12 cellular contexts compared by ENCODE assay signal in the genomic region with DNA sequence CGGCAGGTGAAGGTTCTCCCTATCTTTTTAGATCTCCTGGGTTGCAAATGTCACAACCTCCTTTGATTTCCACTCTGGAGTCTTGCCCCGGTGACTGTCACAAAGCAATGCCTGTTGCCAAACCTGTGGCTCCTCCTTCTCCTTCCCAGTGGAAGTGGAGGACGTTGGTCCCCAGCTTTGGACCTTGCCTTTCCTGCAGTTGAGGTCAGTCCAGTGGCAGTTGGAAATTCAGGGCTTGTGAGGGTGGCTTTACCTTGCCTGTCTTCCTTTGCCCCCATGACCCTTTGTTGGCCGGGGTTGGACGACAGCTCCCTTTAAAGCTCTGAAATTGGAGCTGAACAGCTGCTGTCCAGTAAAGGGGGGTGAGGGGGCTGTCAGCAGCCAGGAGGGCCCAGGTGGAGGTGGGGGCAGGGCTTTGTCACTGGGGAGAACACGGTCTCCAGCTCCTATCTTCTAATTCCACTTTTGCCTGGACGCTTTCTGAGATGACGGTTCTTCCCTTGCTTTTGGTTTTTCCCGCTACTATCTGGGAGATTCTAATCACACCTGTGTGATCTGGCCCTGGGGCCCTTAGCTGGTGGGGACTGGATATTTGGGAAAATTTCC. TPM values are rescaled to one million over a fixed set of nuclear protein-coding genes. Genes with fewer than 3 reads are reported as not detected.
DNase-seq lines count a peak whose midpoint lies in the region; ATAC-seq and TF ChIP-seq lines count a peak whose summit lies in the region.
"Had no signal": no experiment of that assay in that cellular context is flagged by ENCODE, and none has a peak within 500 bp of the region (broad histone marks: within the 10 kb centered on the region; RNA-seq: fewer than 3 reads in every experiment).

No MANE protein-coding gene starts in this region.

- peaks cover 29 to 56% (median 47%) of the 10 kb centered on the region in 5 donors for H3K27me3 Mint-ChIP-seq in naive thymus-derived CD4-positive, alpha-beta T cell
- peaks cover 33% of the 10 kb centered on the region for H3K27me3 Mint-ChIP-seq in activated T-helper 2 cell treated with anti-CD3 and anti-CD28 coated beads, Interferon-gamma antibody, Interleukin-2, Interleukin-4, amounts not matched to agents 10 μg/mL and 5 μg/mL and 100 μg/mL, durations not matched to agents 14 hours and 24 hours and 36 hours (ENCODE audit: low read depth)

- no peak overlapping the region for H2AK5ac ChIP-seq in neuronal stem cell (ENCODE audit: low read depth, low read length)

- peak overlapping the region; percentile 70 for H3K9ac ChIP-seq in NT2/D1 (ENCODE audit: insufficient read length, low read depth)
- no peak overlapping the region for H3K9ac ChIP-seq in neuronal stem cell (ENCODE audit: low read depth, low read length, poor library complexity)
- H3K9ac ChIP-seq in PC-3 (ENCODE audit: low read length): no peak overlapping the region

- no peak overlapping the region for H4K91ac ChIP-seq in neuronal stem cell (ENCODE audit: low read depth, low read length, poor library complexity)

- H3K14ac ChIP-seq in neuronal stem cell (ENCODE audit: low read length): no peak overlapping the region

- H3F3A ChIP-seq in PC-3 (ENCODE audit: low read length, unreplicated experiment): no peaks in the 10 kb centered on the region

- no peak overlapping the region for H3K23ac ChIP-seq in neuronal stem cell (ENCODE audit: low read depth, low read length, poor library complexity)

- no peak overlapping the region for H3K27ac Mint-ChIP-seq in naive thymus-derived CD4-positive, alpha-beta T cell
- no peak overlapping the region for H3K27ac Mint-ChIP-seq in activated T-helper 2 cell treated with anti-CD3 and anti-CD28 coated beads, Interferon-gamma antibody, Interleukin-2, Interleukin-4, amounts not matched to agents 10 μg/mL and 5 μg/mL and 100 μg/mL, durations not matched to agents 14 hours and 24 hours and 36 hours

- no peak for TF ChIP-seq CTCF in PC-3 (conservative IDR thresholded peaks at IDR 0.05; ENCODE audit: low read depth, low read length)

- H3K4ac ChIP-seq in neuronal stem cell (ENCODE audit: low read length): no peak overlapping the region

- H2BK5ac ChIP-seq in neuronal stem cell (ENCODE audit: low read length): no peak overlapping the region

- H3K27me3 ChIP-seq in NT2/D1 (ENCODE audit: insufficient read depth, insufficient read length): no peaks in the 10 kb centered on the region
- peaks cover 0 to 9% (median 0%) of the 10 kb centered on the region in 3 experiments for H3K27me3 ChIP-seq in neuronal stem cell (ENCODE audit: control insufficient read depth in 3 of 3, insufficient read depth in 3 of 3, low read depth in 1 of 3, low read length in 3 of 3)
- H3K27me3 ChIP-seq in naive thymus-derived CD4-positive, alpha-beta T cell (ENCODE audit: control insufficient read depth in 2 of 2, insufficient read depth in 2 of 2, low read length in 2 of 2): peaks cover 0 to 6% of the 10 kb centered on the region in 2 donors
- no peaks in the 10 kb centered on the region for H3K27me3 ChIP-seq in PC-3 (ENCODE audit: low read length)

- no peaks in the 10 kb centered on the region for H3K9me2 ChIP-seq in PC-3 (replicated peaks; ENCODE audit: low read length)

- H3K4me1 ChIP-seq in NT2/D1 (ENCODE audit: insufficient read depth, insufficient read length) (peaks cover 23% of the 10 kb centered on the region), neuronal stem cell (ENCODE audit: control insufficient read depth in 2 of 2, insufficient read depth in 1 of 2, low read depth in 1 of 2, low read length in 2 of 2) (peaks cover 26% of the 10 kb centered on the region in 2 donors), PC-3 (ENCODE audit: insufficient read depth, low read length) (peaks cover 13% of the 10 kb centered on the region)
- H3K4me1 ChIP-seq in naive thymus-derived CD4-positive, alpha-beta T cell (ENCODE audit: control insufficient read depth in 2 of 2, insufficient read depth in 2 of 2, low read length in 2 of 2): no peaks in the 10 kb centered on the region

- peak overlapping the region; percentile 24 for H3K4me3 ChIP-seq in NT2/D1 (ENCODE audit: insufficient read length, low read depth)
- H3K4me3 ChIP-seq in neuronal stem cell (ENCODE audit: low read length in 2 of 2): no peak overlapping the region
- no peak overlapping the region for H3K4me3 ChIP-seq in naive thymus-derived CD4-positive, alpha-beta T cell (ENCODE audit: low read length)
- H3K4me3 ChIP-seq in PC-3 (ENCODE audit: low read length): no peak overlapping the region

- no CpG with 5 or more reads among the region's 9 CpGs for WGBS in neuronal stem cell (ENCODE audit: extremely low coverage in 2 of 2, insufficient read length in 2 of 2, insufficient replicate concordance in 1 of 2), 2 donors

- H2BK15ac ChIP-seq in neuronal stem cell (ENCODE audit: low read length): no peak overlapping the region

- H4K20me1 ChIP-seq in PC-3 (ENCODE audit: low read length): peaks cover 13% of the 10 kb centered on the region; the same call in 1 of the 2 replicates

- H3K9me3 ChIP-seq in NT2/D1 (ENCODE audit: insufficient read depth, low read length): no peaks in the 10 kb centered on the region
- no peaks in the 10 kb centered on the region for H3K9me3 ChIP-seq in neuronal stem cell (replicated peaks in 1 of 2; ENCODE audit: control insufficient read depth in 2 of 2, insufficient read depth in 1 of 2, low read depth in 1 of 2, low read length in 2 of 2)
- H3K9me3 ChIP-seq in naive thymus-derived CD4-positive, alpha-beta T cell (ENCODE audit: control insufficient read depth in 2 of 3, low read length in 3 of 3): no peaks in the 10 kb centered on the region
- H3K9me3 ChIP-seq in PC-3 (ENCODE audit: low read length): no peaks in the 10 kb centered on the region

- no TSS peak for BruUV-seq in PC-3 (replicated peaks; lab: Mats Ljungman, UMichigan)

- CTCF ChIA-PET in naive thymus-derived CD4-positive, alpha-beta T cell (lab: Charles Lee): no interaction called here
- CTCF ChIA-PET in PC-3 (lab: Charles Lee): no interaction called here

- H3K36me3 ChIP-seq in NT2/D1 (ENCODE audit: insufficient read depth, insufficient read length, low read length): peaks cover 34% of the 10 kb centered on the region
- peaks cover 0 to 10% of the 10 kb centered on the region in 2 donors for H3K36me3 ChIP-seq in neuronal stem cell (replicated peaks in 1 of 2; ENCODE audit: control insufficient read depth in 2 of 2, insufficient read depth in 2 of 2, low read length in 2 of 2)
- H3K36me3 ChIP-seq in naive thymus-derived CD4-positive, alpha-beta T cell (ENCODE audit: control insufficient read depth in 2 of 3, insufficient read depth in 3 of 3, low read length in 3 of 3): no peaks in the 10 kb centered on the region
- no peaks in the 10 kb centered on the region for H3K36me3 ChIP-seq in PC-3 (ENCODE audit: low read depth, low read length)

- H3K36me3 Mint-ChIP-seq in naive thymus-derived CD4-positive, alpha-beta T cell: peaks cover 0 to 5% (median 0%) of the 10 kb centered on the region in 5 donors
- no peaks in the 10 kb centered on the region for H3K36me3 Mint-ChIP-seq in activated T-helper 2 cell treated with anti-CD3 and anti-CD28 coated beads, Interferon-gamma antibody, Interleukin-2, Interleukin-4, amounts not matched to agents 10 μg/mL and 5 μg/mL and 100 μg/mL, durations not matched to agents 14 hours and 24 hours and 36 hours (ENCODE audit: low read depth)

- no peak overlapping the region for H3K27ac ChIP-seq in neuronal stem cell (replicated peaks; ENCODE audit: low read length)
- H3K27ac ChIP-seq in naive thymus-derived CD4-positive, alpha-beta T cell (ENCODE audit: low read depth, low read length): no peak overlapping the region
- H3K27ac ChIP-seq in PC-3 (ENCODE audit: low read length): no peak overlapping the region
- H3K27ac ChIP-seq: HL-60 had no signal

- DNase-seq in ELF-1 (ENCODE audit: low read depth, low spot score) (peak; percentile 66), NT2/D1 (ENCODE audit: low read depth, low spot score) (no peak), left ventricle myocardium superior (no peak), neuronal stem cell (ENCODE audit: low spot score) (no peak), HCEC 1CT (no peak), PC-3 (no peak)
- no peak for DNase-seq in naive thymus-derived CD4-positive, alpha-beta T cell
- DNase-seq in activated T-helper 2 cell treated with anti-CD3 and anti-CD28 coated beads, Interferon-gamma antibody, Interleukin-2, Interleukin-4, amounts not matched to agents 10 μg/mL and 5 μg/mL and 100 μg/mL, durations not matched to agents 14 hours and 24 hours and 36 hours (ENCODE audit: low spot score): no peak
- DNase-seq: activated gamma-delta T cell treated with Interleukin-2 at 50 U/mL for 16 hours, DND-41, NCI-H1092 treated with DMSO at 0.1 percent for 48 hours had no signal

- H3K4me3 Mint-ChIP-seq in naive thymus-derived CD4-positive, alpha-beta T cell: no peak overlapping the region
- H3K4me3 Mint-ChIP-seq in activated T-helper 2 cell treated with anti-CD3 and anti-CD28 coated beads, Interferon-gamma antibody, Interleukin-2, Interleukin-4, amounts not matched to agents 10 μg/mL and 5 μg/mL and 100 μg/mL, durations not matched to agents 14 hours and 24 hours and 36 hours (ENCODE audit: low read depth): no peak overlapping the region

- peak; percentile 5 for ATAC-seq in left ventricle myocardium superior
- no peak for ATAC-seq in naive thymus-derived CD4-positive, alpha-beta T cell
- no peak for ATAC-seq in PC-3

- peaks cover 10% of the 10 kb centered on the region for H3K79me1 ChIP-seq in neuronal stem cell (ENCODE audit: low read depth, low read length)

- peaks cover 13 to 20% (median 16%) of the 10 kb centered on the region in 7 donors for H3K4me1 Mint-ChIP-seq in naive thymus-derived CD4-positive, alpha-beta T cell
- H3K4me1 Mint-ChIP-seq in activated T-helper 2 cell treated with anti-CD3 and anti-CD28 coated beads, Interferon-gamma antibody, Interleukin-2, Interleukin-4, amounts not matched to agents 10 μg/mL and 5 μg/mL and 100 μg/mL, durations not matched to agents 14 hours and 24 hours and 36 hours (ENCODE audit: low read depth): peaks cover 12% of the 10 kb centered on the region

- peaks cover 0 to 3% (median 0%) of the 10 kb centered on the region in 11 donors for H3K9me3 Mint-ChIP-seq in naive thymus-derived CD4-positive, alpha-beta T cell
- no peaks in the 10 kb centered on the region for H3K9me3 Mint-ChIP-seq in activated T-helper 2 cell treated with anti-CD3 and anti-CD28 coated beads, Interferon-gamma antibody, Interleukin-2, Interleukin-4, amounts not matched to agents 10 μg/mL and 5 μg/mL and 100 μg/mL, durations not matched to agents 14 hours and 24 hours and 36 hours

- no peak overlapping the region for H3K18ac ChIP-seq in neuronal stem cell (ENCODE audit: low read length)

- H2AFZ ChIP-seq in neuronal stem cell (ENCODE audit: low read length): no peak overlapping the region
- H2AFZ ChIP-seq in PC-3 (ENCODE audit: low read length): no peak overlapping the region

- H3K79me2 ChIP-seq in PC-3 (ENCODE audit: low read length): peaks cover 66% of the 10 kb centered on the region

- POLR2A ChIA-PET in naive thymus-derived CD4-positive, alpha-beta T cell (lab: Charles Lee): no interaction called here
- POLR2A ChIA-PET in PC-3 (lab: Charles Lee; ENCODE audit: unreplicated experiment): no interaction called here

- no peak overlapping the region for H2BK12ac ChIP-seq in neuronal stem cell (ENCODE audit: low read length)

- H3K4me2 ChIP-seq in neuronal stem cell (ENCODE audit: insufficient read depth, low read length, poor library complexity, severe bottlenecking): peak overlapping the region; percentile 20
- H3K4me2 ChIP-seq in PC-3 (ENCODE audit: low read length): no peak overlapping the region

- H4K8ac ChIP-seq in neuronal stem cell (ENCODE audit: low read depth, low read length): no peak overlapping the region

- intact Hi-C loops in left ventricle myocardium superior (cut with micrococcal nuclease): no loop called here
- intact Hi-C loops in naive thymus-derived CD4-positive, alpha-beta T cell (cut with micrococcal nuclease): no loop called here
- intact Hi-C loops in activated T-helper 2 cell treated with anti-CD3 and anti-CD28 coated beads, Interferon-gamma antibody, Interleukin-2, Interleukin-4, amounts not matched to agents 10 μg/mL and 5 μg/mL and 100 μg/mL, durations not matched to agents 14 hours and 24 hours and 36 hours (cut with micrococcal nuclease): no loop called here
- intact Hi-C loops in PC-3 (cut with micrococcal nuclease): no loop called here

- no peak overlapping the region for H2BK120ac ChIP-seq in neuronal stem cell (ENCODE audit: low read depth, low read length)

RNA-seq across cellular contexts. Expression of a gene that starts 4.1 kb away (rescaled TPM):
- total RNA-seq in left ventricle myocardium superior: 11.6 TPM
- 17.8 TPM for polyA plus RNA-seq in neuronal stem cell (2013, experiment 1 of 2)
- 18.8 TPM for polyA plus RNA-seq in neuronal stem cell (2013, experiment 2 of 2)
- total RNA-seq in naive thymus-derived CD4-positive, alpha-beta T cell: 1 to 10 TPM in 1 of 5 experiments, not detected in 4; 1.8 TPM
- polyA plus RNA-seq in naive thymus-derived CD4-positive, alpha-beta T cell: not detected
- 12.7 and 13.7 TPM in 2 replicates for total RNA-seq in activated T-helper 2 cell treated with anti-CD3 and anti-CD28 coated beads, Interferon-gamma antibody, Interleukin-2, Interleukin-4, amounts not matched to agents 10 μg/mL and 5 μg/mL and 100 μg/mL, durations not matched to agents 14 hours and 24 hours and 36 hours
- 22.3 and 27.7 TPM in 2 replicates for total RNA-seq in PC-3 (2014; rRNA removed)
